ENCODE assay signal across 13 cellular contexts in the genomic region with DNA sequence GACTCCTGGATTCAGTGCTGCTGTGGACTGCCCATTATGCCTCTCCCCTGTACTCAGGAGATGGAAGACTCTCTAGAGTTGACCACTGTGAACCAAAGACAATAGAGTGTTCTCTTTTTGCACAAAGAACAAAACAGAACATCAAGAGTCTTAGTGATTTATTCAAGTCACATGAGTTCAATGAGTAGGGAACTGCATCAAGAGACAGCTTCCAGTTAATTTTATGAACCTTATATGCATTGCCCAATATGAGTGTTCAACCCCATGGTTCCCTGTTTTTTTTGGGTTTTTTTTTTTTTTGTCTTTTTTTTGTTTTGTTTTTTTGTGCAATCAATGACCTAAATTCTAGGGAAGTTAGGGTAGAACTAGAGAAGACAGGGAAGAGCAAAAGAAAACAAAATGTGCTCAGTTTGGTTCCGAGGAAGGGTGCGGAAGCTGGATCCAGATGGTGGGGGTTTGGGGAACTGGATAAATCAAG.
"Had no signal": no experiment of that assay in that cellular context is flagged by ENCODE, and none has a peak within 500 bp of the region (broad histone marks: within the 10 kb centered on the region; RNA-seq: fewer than 3 reads in every experiment).

No MANE protein-coding gene starts in this region.

- H3K4me3 Mint-ChIP-seq: activated CD4-positive, alpha-beta T cell treated with anti-CD3 and anti-CD28 coated beads, Interleukin-2, amount 10 ng/mL, durations not matched to agents 7 days and 5 days; activated naive CD8-positive, alpha-beta T cell had no signal

- FAIRE-seq: small intestine, TTC549 had no signal

- H3K27ac ChIP-seq: brain microvascular endothelial cell had no signal

- ATAC-seq: SK-N-SH treated with all-trans-retinoic acid at 6 μM for 48 hours had no signal

- H3K27me3 Mint-ChIP-seq: activated CD4-positive, alpha-beta T cell treated with anti-CD3 and anti-CD28 coated beads, Interleukin-2, amount 10 ng/mL, durations not matched to agents 7 days and 5 days had no signal

- H3K4me3 ChIP-seq: tibial nerve had no signal

- DNase-seq: activated CD4-positive, alpha-beta T cell treated with anti-CD3 and anti-CD28 coated beads, Interleukin-2, amount 10 ng/mL, durations not matched to agents 7 days and 5 days; activated CD4-positive, CD25-positive, alpha-beta regulatory T cell; activated CD8-positive, alpha-beta memory T cell treated with anti-CD3 and anti-CD28 coated beads for 24 hours; activated effector memory CD4-positive, alpha-beta T cell treated with Interleukin-2 at 50 U/mL for 16 hours; brain microvascular endothelial cell; cerebellar nuclear complex; dermis blood vessel endothelial cell; mesenchymal stem cell; small intestine had no signal

- H3K36me3 ChIP-seq: brain microvascular endothelial cell, tibial nerve had no signal

- H3K36me3 Mint-ChIP-seq: activated naive CD8-positive, alpha-beta T cell had no signal

- H3K9me3 ChIP-seq: tibial nerve had no signal

- H3K9me3 Mint-ChIP-seq: activated CD4-positive, alpha-beta T cell treated with anti-CD3 and anti-CD28 coated beads, Interleukin-2, amount 10 ng/mL, durations not matched to agents 7 days and 5 days had no signal

- H3K27ac Mint-ChIP-seq: activated CD4-positive, alpha-beta T cell treated with anti-CD3 and anti-CD28 coated beads, Interleukin-2, amount 10 ng/mL, durations not matched to agents 7 days and 5 days; activated naive CD8-positive, alpha-beta T cell had no signal

- H3K4me1 Mint-ChIP-seq: activated CD4-positive, alpha-beta T cell treated with anti-CD3 and anti-CD28 coated beads, Interleukin-2, amount 10 ng/mL, durations not matched to agents 7 days and 5 days had no signal

- H3K27me3 ChIP-seq: brain microvascular endothelial cell, tibial nerve had no signal
